Comparison of ENCODE assay signal across 22 cellular contexts in the genomic region with DNA sequence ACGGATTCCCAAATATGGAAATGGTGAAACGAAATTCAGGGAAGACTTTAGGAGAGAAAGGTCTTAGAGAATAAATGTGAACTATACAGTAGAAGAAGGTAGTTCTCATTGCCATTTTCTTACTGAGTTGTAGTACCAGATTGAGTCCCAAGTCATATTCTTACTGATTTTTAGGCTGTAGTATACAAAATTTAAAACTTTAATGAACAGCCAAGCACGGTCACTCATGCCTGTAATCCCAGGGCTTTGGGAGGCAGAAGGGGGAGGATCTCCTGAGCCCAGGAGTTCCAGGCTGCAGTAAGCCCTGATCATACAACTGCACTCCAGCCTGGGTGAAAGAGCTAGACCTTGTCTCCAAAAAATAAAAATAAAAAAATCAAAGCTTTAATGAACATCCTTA. TPM values are rescaled to one million over a fixed set of nuclear protein-coding genes. Genes with fewer than 3 reads are reported as not detected.
DNase-seq lines count a peak whose midpoint lies in the region; ATAC-seq, FAIRE-seq and TF ChIP-seq lines count a peak whose summit lies in the region.
"Had no signal": no experiment of that assay in that cellular context is flagged by ENCODE, and none has a peak within 500 bp of the region (broad histone marks: within the 10 kb centered on the region; RNA-seq: fewer than 3 reads in every experiment).

No MANE protein-coding gene starts in this region.

- H3K9me1 ChIP-seq in K562 (ENCODE audit: control insufficient read depth, insufficient read depth, low read length): no peaks in the 10 kb centered on the region

- intact Hi-C loops in K562 (cut with micrococcal nuclease) (no loop called here), colonic mucosa (cut with DNase I) (no loop called here)

- no peak overlapping the region for H3K4me3 ChIP-seq in Karpas-422 (ENCODE audit: low read length)
- H3K4me3 ChIP-seq in K562: no peak overlapping the region
- H3K4me3 ChIP-seq in neural cell (ENCODE audit: low read length): peak overlapping the region; percentile 2
- H3K4me3 ChIP-seq in colonic mucosa: no peak overlapping the region
- H3K4me3 ChIP-seq: BLaER1, GM23338 had no signal

- H3K27me3 ChIP-seq in Karpas-422 (ENCODE audit: low read length): no peaks in the 10 kb centered on the region
- H3K27me3 ChIP-seq in K562 (ENCODE audit: control insufficient read depth in 2 of 2, insufficient read depth in 2 of 2, low read length in 2 of 2): no peaks in the 10 kb centered on the region
- no peaks in the 10 kb centered on the region for H3K27me3 ChIP-seq in neural cell (ENCODE audit: insufficient read depth, low read depth, low read length)
- H3K27me3 ChIP-seq in colonic mucosa: no peaks in the 10 kb centered on the region
- H3K27me3 ChIP-seq: BLaER1 had no signal

- H3F3A ChIP-seq in neural cell (ENCODE audit: insufficient read depth, low read length, poor library complexity, severe bottlenecking): peaks cover 4% of the 10 kb centered on the region

- H3K9me3 Mint-ChIP-seq in activated T-cell treated with anti-CD3 and anti-CD28 coated beads, Interleukin-2, amount 50 U/mL, for 24 hours: no peaks in the 10 kb centered on the region
- no peaks in the 10 kb centered on the region for H3K9me3 Mint-ChIP-seq in activated T-cell treated with anti-CD3 and anti-CD28 coated beads, Interleukin-2, amount 50 U/mL, for 72 hours
- H3K9me3 Mint-ChIP-seq: CD4-positive, alpha-beta memory T cell; GM23338; HFFc6 had no signal

- FAIRE-seq in K562 (lab: Jason Lieb, UNC): no peak
- FAIRE-seq: GM12892, GM18507, H54, HTR-8/SVneo had no signal

- H3K27me3 Mint-ChIP-seq in activated T-cell treated with anti-CD3 and anti-CD28 coated beads, Interleukin-2, amount 50 U/mL, for 24 hours: no peaks in the 10 kb centered on the region
- H3K27me3 Mint-ChIP-seq in activated T-cell treated with anti-CD3 and anti-CD28 coated beads, Interleukin-2, amount 50 U/mL, for 72 hours (ENCODE audit: low read depth): no peaks in the 10 kb centered on the region
- H3K27me3 Mint-ChIP-seq: CD4-positive, alpha-beta memory T cell had no signal

- peaks cover 45% of the 10 kb centered on the region for H3K36me3 Mint-ChIP-seq in activated T-cell treated with anti-CD3 and anti-CD28 coated beads, Interleukin-2, amount 50 U/mL, for 24 hours (ENCODE audit: low read depth)
- peaks cover 3 to 4% of the 10 kb centered on the region in 2 donors for H3K36me3 Mint-ChIP-seq in activated T-cell treated with anti-CD3 and anti-CD28 coated beads, Interleukin-2, amount 50 U/mL, for 72 hours (ENCODE audit: insufficient read depth in 2 of 2)

- H3K9ac ChIP-seq in Karpas-422 (ENCODE audit: low read length) (no peak overlapping the region), K562 (ENCODE audit: insufficient read depth in 1 of 2, low read depth in 2 of 2, low read length in 2 of 2) (no peak overlapping the region), neural cell (ENCODE audit: low read length) (no peak overlapping the region), colonic mucosa (ENCODE audit: low read depth in 2 of 2, low read length in 2 of 2) (no peak overlapping the region)
- H3K9ac ChIP-seq: BLaER1 had no signal

- WGBS in K562 (ENCODE audit: insufficient coverage, low coverage, missing lambda C conversion rate): 38% methylated on average over 3 of the region's 3 CpGs

- no peak for DNase-seq in activated T-cell treated with anti-CD3 and anti-CD28 coated beads, Interleukin-2, amount 50 U/mL, for 24 hours
- DNase-seq in activated T-cell treated with anti-CD3 and anti-CD28 coated beads, Interleukin-2, amount 50 U/mL, for 72 hours: no peak
- DNase-seq in Karpas-422 (no peak), K562 (ENCODE audit: extremely low read depth in 1 of 4, low spot score in 3 of 4) (no peak), colonic mucosa (no peak), NCI-H1436 (lab: John Stamatoyannopoulos, UW) (no peak), NCI-H1048 (lab: John Stamatoyannopoulos, UW) (no peak)
- DNase-seq: 8988T; CD4-positive, alpha-beta memory T cell; DMS153; DMS79; GDM1; HCEC 1CT; HFFc6 had no signal

- TF ChIP-seq POLR2A in K562 (conservative IDR thresholded peaks at IDR 0.05): no peak

- no peak overlapping the region for H3K4me3 Mint-ChIP-seq in activated T-cell treated with anti-CD3 and anti-CD28 coated beads, Interleukin-2, amount 50 U/mL, for 24 hours
- no peak overlapping the region for H3K4me3 Mint-ChIP-seq in activated T-cell treated with anti-CD3 and anti-CD28 coated beads, Interleukin-2, amount 50 U/mL, for 72 hours
- H3K4me3 Mint-ChIP-seq: CD14-positive monocyte; CD4-positive, alpha-beta memory T cell; GM23338 had no signal

- H3K79me2 ChIP-seq in Karpas-422 (ENCODE audit: low read length) (peaks cover 47% of the 10 kb centered on the region), K562 (ENCODE audit: control insufficient read depth, insufficient read depth, low read length) (peaks cover 29% of the 10 kb centered on the region), neural cell (replicated peaks; ENCODE audit: insufficient read depth, low read length) (peaks cover 25% of the 10 kb centered on the region)

- H3K9me2 ChIP-seq in Karpas-422 (replicated peaks; ENCODE audit: insufficient read depth, low read length) (no peaks in the 10 kb centered on the region), neural cell (ENCODE audit: insufficient read depth, low read length) (no peaks in the 10 kb centered on the region)

- H3K4me2 ChIP-seq in Karpas-422 (ENCODE audit: low read depth, low read length, poor library complexity, severe bottlenecking) (peak overlapping the region; percentile 81), K562 (ENCODE audit: insufficient read depth, low read length) (no peak overlapping the region), neural cell (ENCODE audit: low read length) (no peak overlapping the region)
- H3K4me2 ChIP-seq: BLaER1, GM23338 had no signal

- TF ChIP-seq RAD21 in K562 (CRISPR knock-in tag; conservative IDR thresholded peaks at IDR 0.05 in 1 of 2, IDR thresholded peaks at IDR 0.05 in 1 of 2) (no peak), neural cell (conservative IDR thresholded peaks at IDR 0.05) (no peak)

- no peak for ATAC-seq in activated T-cell treated with anti-CD3 and anti-CD28 coated beads, Interleukin-2, amount 50 U/mL, for 72 hours (replicated peaks in 1 of 2)
- ATAC-seq in K562: no peak
- ATAC-seq: GM23338 had no signal

- H4K20me1 ChIP-seq in Karpas-422 (ENCODE audit: insufficient read depth, low read depth, low read length): no peaks in the 10 kb centered on the region
- H4K20me1 ChIP-seq in K562 (replicated peaks; ENCODE audit: control insufficient read depth, insufficient read depth, low read length): no peaks in the 10 kb centered on the region
- no peaks in the 10 kb centered on the region for H4K20me1 ChIP-seq in neural cell (ENCODE audit: insufficient read depth)

- no TSS peak for BruUV-seq in K562 (replicated peaks; lab: Mats Ljungman, UMichigan)

- peaks cover 36% of the 10 kb centered on the region for H3K4me1 Mint-ChIP-seq in activated T-cell treated with anti-CD3 and anti-CD28 coated beads, Interleukin-2, amount 50 U/mL, for 24 hours (ENCODE audit: low read depth)
- peaks cover 33% of the 10 kb centered on the region for H3K4me1 Mint-ChIP-seq in activated T-cell treated with anti-CD3 and anti-CD28 coated beads, Interleukin-2, amount 50 U/mL, for 72 hours (ENCODE audit: low read depth)

- CTCF ChIA-PET in K562 (lab: Yijun Ruan, JAX; ENCODE audit: low intra/inter-chr PET ratio): no interaction called here

- POLR2A ChIA-PET in K562 (lab: Yijun Ruan, JAX): interaction anchor here (1.6 kb wide), 1 partner anchor 15 kb away, joined by 3 read pairs; no protein-coding TSS in a partner anchor

- H3K27ac ChIP-seq in Karpas-422 (ENCODE audit: low read length) (no peak overlapping the region), K562 (ENCODE audit: extremely low read depth, low read depth, low read length) (no peak overlapping the region), neural cell (ENCODE audit: low read length) (no peak overlapping the region), colonic mucosa (no peak overlapping the region)
- H3K27ac ChIP-seq: BLaER1 had no signal

- TF ChIP-seq EP300 in K562 (IDR thresholded peaks at IDR 0.05; ENCODE audit: low read length): no peak
- TF ChIP-seq EP300 in neural cell (conservative IDR thresholded peaks at IDR 0.05; ENCODE audit: poor library complexity, severe bottlenecking): no peak

- H3K27ac Mint-ChIP-seq in activated T-cell treated with anti-CD3 and anti-CD28 coated beads, Interleukin-2, amount 50 U/mL, for 24 hours: peak overlapping the region; percentile 3
- H3K27ac Mint-ChIP-seq in activated T-cell treated with anti-CD3 and anti-CD28 coated beads, Interleukin-2, amount 50 U/mL, for 72 hours: no peak overlapping the region
- H3K27ac Mint-ChIP-seq: CD14-positive monocyte, GM23338, HFFc6 had no signal

- no peak overlapping the region for H2AFZ ChIP-seq in Karpas-422 (ENCODE audit: low read length)
- H2AFZ ChIP-seq in K562 (ENCODE audit: low read depth, low read length): no peak overlapping the region
- no peak overlapping the region for H2AFZ ChIP-seq in neural cell (ENCODE audit: low read depth, low read length)
- H2AFZ ChIP-seq: GM23338 had no signal

- H3K4me1 ChIP-seq in Karpas-422 (ENCODE audit: low read length): peaks cover 41% of the 10 kb centered on the region
- H3K4me1 ChIP-seq in K562 (replicated peaks in 1 of 2; ENCODE audit: control insufficient read depth in 2 of 2, insufficient read depth in 2 of 2, low read length in 2 of 2): peaks cover 4 to 5% of the 10 kb centered on the region in 2 experiments; a peak in 1 of 5 replicates
- peaks cover 5% of the 10 kb centered on the region for H3K4me1 ChIP-seq in colonic mucosa

- TF ChIP-seq CTCF in K562 (IDR thresholded peaks at IDR 0.05 in 2 of 3, conservative IDR thresholded peaks at IDR 0.05 in 1 of 3; ENCODE audit: insufficient read depth in 2 of 3, low read depth in 1 of 3, low read length in 3 of 3) (no peak), neural cell (IDR thresholded peaks at IDR 0.05; ENCODE audit: poor library complexity, severe bottlenecking) (no peak), colonic mucosa (IDR thresholded peaks at IDR 0.05) (no peak)

- H3K9me3 ChIP-seq in Karpas-422 (ENCODE audit: low read length): no peaks in the 10 kb centered on the region
- H3K9me3 ChIP-seq in K562 (replicated peaks; ENCODE audit: control insufficient read depth, insufficient read depth, low read depth, low read length): no peaks in the 10 kb centered on the region
- H3K9me3 ChIP-seq in neural cell (ENCODE audit: low read length): no peaks in the 10 kb centered on the region
- no peaks in the 10 kb centered on the region for H3K9me3 ChIP-seq in colonic mucosa
- H3K9me3 ChIP-seq: BLaER1 had no signal

- in situ Hi-C loops in K562 (cut with MboI): no loop called here

- H3K36me3 ChIP-seq in Karpas-422 (ENCODE audit: insufficient read depth, low read length): peaks cover 11% of the 10 kb centered on the region; the same call in 1 of the 2 replicates
- H3K36me3 ChIP-seq in K562 (ENCODE audit: control insufficient read depth, insufficient read depth, low read length): no peaks in the 10 kb centered on the region
- H3K36me3 ChIP-seq in neural cell (ENCODE audit: insufficient read depth, low read length): no peaks in the 10 kb centered on the region
- H3K36me3 ChIP-seq in colonic mucosa: peaks cover 3% of the 10 kb centered on the region

RNA-seq across cellular contexts. Expression of a gene that starts 2.2 kb away (rescaled TPM):
- total RNA-seq in activated T-cell treated with anti-CD3 and anti-CD28 coated beads, Interleukin-2, amount 50 U/mL, for 72 hours: 10 to 100 TPM; 17.1 to 19.9 TPM
- 29.0 and 47.4 TPM in 2 replicates for total RNA-seq in Karpas-422 (2014; rRNA removed; shearing (Covaris generic); ENCODE audit: low replicate concordance)
- total RNA-seq in K562 (2011; cell fraction: chromatin; rRNA removed; ENCODE audit: low replicate concordance): 9.2 and 17.7 TPM in 2 replicates
- 7.5 and 8.5 TPM in 2 replicates for total RNA-seq in K562 (2011; cell fraction: nucleolus; rRNA removed)
- total RNA-seq in K562 (2011; cell fraction: nucleoplasm; rRNA removed): 12.6 and 16.1 TPM in 2 replicates
- total RNA-seq in K562 (2014; rRNA removed) (14.0 and 21.8 TPM in 2 replicates), K562 (2014; rRNA removed; fragmentation: Illumina TruSeq; extraction: Trizol) (20.6 and 23.5 TPM in 2 replicates), K562 (2015; rRNA removed; fragmentation: Illumina TruSeq; extraction: Trizol) (20.0 and 20.4 TPM in 2 replicates), K562 (2021) (15.3 and 20.3 TPM in 2 replicates), colonic mucosa (10 to 100 TPM; 19.1 to 20.7 TPM)
- polyA plus RNA-seq in K562 (2011; rRNA removed) (12.6 and 18.1 TPM in 2 replicates), K562 (2014; fragmentation: Illumina TruSeq; extraction: Trizol) (14.2 and 16.9 TPM in 2 replicates), K562 (2014; fragmentation: Nextera tagmentation; extraction: Ambion mirVana) (10 to 100 TPM in 1 of 2 experiments, 1 to 10 TPM in 1; 7.7 to 11.0 TPM), K562 (2014; rRNA removed) (20.2 and 21.3 TPM in 2 replicates), neural cell (56.7 and 57.1 TPM in 2 replicates)
- 4.9 and 8.2 TPM in 2 replicates for polyA plus RNA-seq in K562 (2011; cell fraction: cytosol; rRNA removed)
- 8.8 TPM in 2 replicates for polyA plus RNA-seq in K562 (2011; cell fraction: nucleus; rRNA removed)
- polyA plus RNA-seq in K562 (2012): 17.9 and 21.3 TPM in 2 replicates
- 20.1 and 22.1 TPM in 2 replicates for polyA minus RNA-seq in K562 (2011; rRNA and poly(A)+ RNA removed)
- polyA minus RNA-seq in K562 (2011; cell fraction: cytosol; rRNA and poly(A)+ RNA removed): 8.8 and 9.4 TPM in 2 replicates
- 10.8 and 18.3 TPM in 2 replicates for polyA minus RNA-seq in K562 (2011; cell fraction: nucleus; rRNA and poly(A)+ RNA removed)
- polyA minus RNA-seq in neural cell: 55.3 and 63.7 TPM in 2 replicates
